In the genomic region with DNA sequence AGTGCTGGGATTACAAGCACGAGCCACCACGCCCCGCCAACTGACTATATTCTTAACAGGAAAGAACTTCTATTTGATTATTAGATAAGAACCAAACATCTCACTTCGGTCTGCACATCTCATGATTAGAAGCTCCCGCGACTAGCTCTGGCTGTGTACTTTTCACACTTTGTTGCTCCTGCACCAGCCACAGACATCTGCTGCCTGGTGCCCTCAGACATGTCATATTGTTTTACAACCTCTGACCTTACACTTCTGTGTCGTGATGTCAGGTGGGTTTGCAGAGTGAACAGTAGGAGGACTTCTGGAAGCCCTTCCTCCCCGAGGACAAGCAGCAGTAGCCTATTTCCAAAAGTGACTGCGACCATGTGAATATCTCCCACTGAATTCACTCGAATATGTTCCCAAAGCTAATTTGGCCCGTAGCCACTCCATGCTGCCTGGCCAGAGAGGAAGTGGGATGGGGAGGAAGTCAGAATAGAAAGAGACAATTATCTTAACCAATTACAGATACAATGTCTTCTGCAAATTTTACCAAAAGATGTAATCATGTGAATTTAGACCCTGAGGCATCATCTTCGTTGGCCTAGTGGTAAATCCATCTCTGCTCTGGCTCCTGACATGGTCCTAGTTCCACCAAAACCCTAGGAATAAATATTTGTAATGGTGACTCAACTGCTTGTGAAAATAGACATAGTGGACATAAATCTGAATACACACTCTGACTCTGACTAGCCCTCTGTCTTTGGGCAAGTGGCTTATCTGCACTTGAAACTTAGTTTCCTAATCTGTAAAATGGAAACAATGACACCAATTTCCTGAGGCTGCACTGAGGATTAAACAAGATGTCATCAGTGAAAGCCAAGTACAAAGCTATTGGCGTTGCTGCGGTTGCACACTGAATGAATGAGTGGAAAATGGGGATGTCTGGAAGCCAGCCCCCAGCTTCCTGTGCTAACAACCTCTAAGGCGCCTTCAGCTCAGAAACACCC, we compare ENCODE assay signal across 1 cellular context.
TF ChIP-seq lines count a peak whose summit lies in the region.

No MANE protein-coding gene starts in this region.

TF ChIP-seq in SK-N-SH, 30 proteins besides CTCF, POLR2A, EP300 and RAD21 (continued from another document):
- TF ChIP-seq ZBTB33 (IDR thresholded peaks at IDR 0.05; ENCODE audit: borderline replicate concordance, low read depth) = no peak
- no peak for TF ChIP-seq PBX3 (IDR thresholded peaks at IDR 0.05)
- no peak for TF ChIP-seq MEF2A (IDR thresholded peaks at IDR 0.05; ENCODE audit: borderline replicate concordance, low read depth)
- no peak for TF ChIP-seq MXI1 (IDR thresholded peaks at IDR 0.05; ENCODE audit: low read depth, low read length)
- TF ChIP-seq MAX (IDR thresholded peaks at IDR 0.05; ENCODE audit: low read depth) = no peak
- no peak for TF ChIP-seq FOXM1 (IDR thresholded peaks at IDR 0.05; ENCODE audit: low read depth)
- no peak for TF ChIP-seq TCF12 (IDR thresholded peaks at IDR 0.05)
- no peak for TF ChIP-seq GABPA (IDR thresholded peaks at IDR 0.05; ENCODE audit: low read depth)
- TF ChIP-seq FOXJ3 (CRISPR knock-in tag; IDR thresholded peaks at IDR 0.05) = no peak
- TF ChIP-seq SIN3A (IDR thresholded peaks at IDR 0.05; ENCODE audit: borderline replicate concordance, low read depth, low read length) = no peak
- no peak for TF ChIP-seq TEAD4 (IDR thresholded peaks at IDR 0.05; ENCODE audit: borderline replicate concordance, insufficient read depth)
- TF ChIP-seq CHD2 (IDR thresholded peaks at IDR 0.05; ENCODE audit: low read length, partially characterized antibody) = no peak
- no peak for TF ChIP-seq RFX5 (IDR thresholded peaks at IDR 0.05; ENCODE audit: low read length)
- TF ChIP-seq SMC3 (IDR thresholded peaks at IDR 0.05; ENCODE audit: low read depth, low read length) = no peak
- TF ChIP-seq, protein P1, sequence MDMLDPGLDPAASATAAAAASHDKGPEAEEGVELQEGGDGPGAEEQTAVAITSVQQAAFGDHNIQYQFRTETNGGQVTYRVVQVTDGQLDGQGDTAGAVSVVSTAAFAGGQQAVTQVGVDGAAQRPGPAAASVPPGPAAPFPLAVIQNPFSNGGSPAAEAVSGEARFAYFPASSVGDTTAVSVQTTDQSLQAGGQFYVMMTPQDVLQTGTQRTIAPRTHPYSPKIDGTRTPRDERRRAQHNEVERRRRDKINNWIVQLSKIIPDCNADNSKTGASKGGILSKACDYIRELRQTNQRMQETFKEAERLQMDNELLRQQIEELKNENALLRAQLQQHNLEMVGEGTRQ (IDR thresholded peaks at IDR 0.05; ENCODE audit: borderline replicate concordance, low read depth, low read length) = no peak
- no peak for TF ChIP-seq POLR2AphosphoS5 (IDR thresholded peaks at IDR 0.05; ENCODE audit: low read depth, low read length)
